In genomic region chr1:78790174-78790573, GRCh38 we compare ENCODE assay signal across 1 cellular context.
TF ChIP-seq lines count a peak whose summit lies in the region.

No MANE protein-coding gene starts in this region.

TF ChIP-seq in SK-N-SH, 30 proteins besides CTCF, POLR2A, EP300 and RAD21 (continued from another document):
- no peak for TF ChIP-seq REST (IDR thresholded peaks at IDR 0.05; ENCODE audit: low read depth, low read length)
- no peak for TF ChIP-seq ZBTB33 (IDR thresholded peaks at IDR 0.05; ENCODE audit: borderline replicate concordance, low read depth)
- peak; percentile 48 for TF ChIP-seq CHD2 (IDR thresholded peaks at IDR 0.05; ENCODE audit: low read length, partially characterized antibody)
- TF ChIP-seq MXI1 (IDR thresholded peaks at IDR 0.05; ENCODE audit: low read depth, low read length), result no peak
- no peak for TF ChIP-seq MAX (IDR thresholded peaks at IDR 0.05; ENCODE audit: low read depth)
- no peak for TF ChIP-seq NFIC (IDR thresholded peaks at IDR 0.05; ENCODE audit: borderline replicate concordance)
- TF ChIP-seq FOXJ3 (CRISPR knock-in tag; IDR thresholded peaks at IDR 0.05), result peak; percentile 76; the same call in 1 of the 2 replicates
- no peak for TF ChIP-seq USF1 (IDR thresholded peaks at IDR 0.05; ENCODE audit: borderline replicate concordance, low read depth)
- TF ChIP-seq TAF1 (IDR thresholded peaks at IDR 0.05; ENCODE audit: borderline replicate concordance, low read depth, low read length), result no peak
- peak; percentile 51; the same call in 1 of the 2 replicates for TF ChIP-seq RCOR1 (IDR thresholded peaks at IDR 0.05; ENCODE audit: low read length)
- peak; percentile 64 for TF ChIP-seq TCF12 (IDR thresholded peaks at IDR 0.05)
- no peak for TF ChIP-seq RFX5 (IDR thresholded peaks at IDR 0.05; ENCODE audit: low read length)
- no peak for TF ChIP-seq RXRA (IDR thresholded peaks at IDR 0.05; ENCODE audit: borderline replicate concordance, low read depth)
- TF ChIP-seq FOXM1 (IDR thresholded peaks at IDR 0.05; ENCODE audit: low read depth), result no peak
- TF ChIP-seq NRF1 (IDR thresholded peaks at IDR 0.05; ENCODE audit: low read depth, low read length), result no peak
